In genomic region chr15:66729339-66729951, GRCh38 we compare ENCODE assay signal across 13 cellular contexts. TPM values are rescaled to one million over a fixed set of nuclear protein-coding genes. Genes with fewer than 3 reads are reported as not detected.
DNase-seq lines count a peak whose midpoint lies in the region; ATAC-seq and TF ChIP-seq lines count a peak whose summit lies in the region.
"Had no signal": no experiment of that assay in that cellular context is flagged by ENCODE, and none has a peak within 500 bp of the region (broad histone marks: within the 10 kb centered on the region; RNA-seq: fewer than 3 reads in every experiment).

No MANE protein-coding gene starts in this region.

- peaks cover 3% of the 10 kb centered on the region for H3K27me3 Mint-ChIP-seq in activated CD4-positive, alpha-beta T cell treated with anti-CD3 and anti-CD28 coated beads for 36 hours
- H3K27me3 Mint-ChIP-seq in Caco-2 (ENCODE audit: insufficient read depth, unreplicated experiment) = no peaks in the 10 kb centered on the region

- H3K4me3 Mint-ChIP-seq in activated CD4-positive, alpha-beta T cell treated with anti-CD3 and anti-CD28 coated beads for 36 hours = no peak overlapping the region
- H3K4me3 Mint-ChIP-seq in Caco-2 (ENCODE audit: unreplicated experiment) = no peak overlapping the region
- H3K4me3 Mint-ChIP-seq: activated CD4-positive, alpha-beta memory T cell treated with anti-CD3 and anti-CD28 coated beads for 36 hours; activated naive CD4-positive, alpha-beta T cell treated with anti-CD3 and anti-CD28 coated beads, Interleukin-2, amount 10 ng/mL, durations not matched to agents 7 days and 5 days; effector memory CD8-positive, alpha-beta T cell had no signal

- no peak overlapping the region for H3K4me3 ChIP-seq in Caco-2 (ENCODE audit: low read depth, low read length)

- no peaks in the 10 kb centered on the region for H3K36me3 Mint-ChIP-seq in activated CD4-positive, alpha-beta T cell treated with anti-CD3 and anti-CD28 coated beads for 36 hours (ENCODE audit: low read depth)
- H3K36me3 Mint-ChIP-seq in Caco-2 (ENCODE audit: insufficient read depth, unreplicated experiment) = no peaks in the 10 kb centered on the region
- H3K36me3 Mint-ChIP-seq: activated CD4-positive, alpha-beta memory T cell treated with anti-CD3 and anti-CD28 coated beads for 36 hours; activated naive CD4-positive, alpha-beta T cell treated with anti-CD3 and anti-CD28 coated beads, Interleukin-2, amount 10 ng/mL, durations not matched to agents 7 days and 5 days had no signal

- H3K9me3 Mint-ChIP-seq in activated CD4-positive, alpha-beta T cell treated with anti-CD3 and anti-CD28 coated beads for 36 hours (ENCODE audit: low read depth) = no peaks in the 10 kb centered on the region
- no peaks in the 10 kb centered on the region for H3K9me3 Mint-ChIP-seq in Caco-2 (ENCODE audit: unreplicated experiment)
- H3K9me3 Mint-ChIP-seq: activated CD4-positive, alpha-beta memory T cell treated with anti-CD3 and anti-CD28 coated beads for 36 hours; activated naive CD4-positive, alpha-beta T cell treated with anti-CD3 and anti-CD28 coated beads, Interleukin-2, amount 10 ng/mL, durations not matched to agents 7 days and 5 days; effector memory CD8-positive, alpha-beta T cell had no signal

- DNase-seq in Right ventricle myocardium superior (no peak), cardiac septum (ENCODE audit: low spot score) (no peak), left ventricle myocardium superior (no peak), posterior vena cava (ENCODE audit: low spot score) (peak; percentile 68), COR-L47 (lab: John Stamatoyannopoulos, UW) (no peak), Caco-2 (no peak)
- no peak for DNase-seq in activated CD8-positive, alpha-beta memory T cell treated with anti-CD3 and anti-CD28 coated beads, Interleukin-2, amount 50 U/mL, for 48 hours
- DNase-seq in activated CD4-positive, alpha-beta T cell treated with anti-CD3 and anti-CD28 coated beads for 36 hours = no peak
- DNase-seq: 8988T; activated naive CD4-positive, alpha-beta T cell treated with anti-CD3 and anti-CD28 coated beads, Interleukin-2, amount 10 ng/mL, durations not matched to agents 7 days and 5 days; effector memory CD8-positive, alpha-beta T cell; NCI-H524 had no signal

- no peak overlapping the region for H3K27ac Mint-ChIP-seq in activated CD4-positive, alpha-beta T cell treated with anti-CD3 and anti-CD28 coated beads for 36 hours
- no peak overlapping the region for H3K27ac Mint-ChIP-seq in Caco-2 (ENCODE audit: unreplicated experiment)
- H3K27ac Mint-ChIP-seq: activated CD4-positive, alpha-beta memory T cell treated with anti-CD3 and anti-CD28 coated beads for 36 hours; activated naive CD4-positive, alpha-beta T cell treated with anti-CD3 and anti-CD28 coated beads, Interleukin-2, amount 10 ng/mL, durations not matched to agents 7 days and 5 days; effector memory CD8-positive, alpha-beta T cell had no signal

- no peak for TF ChIP-seq CTCF in Caco-2 (IDR thresholded peaks at IDR 0.05; ENCODE audit: insufficient read depth in 1 of 2, low read depth in 1 of 2, low read length in 1 of 2, severe bottlenecking in 1 of 2, unreplicated experiment in 1 of 2)

- H3K4me1 ChIP-seq in Caco-2 = no peaks in the 10 kb centered on the region

- CTCF ChIA-PET in activated CD4-positive, alpha-beta T cell treated with anti-CD3 and anti-CD28 coated beads for 36 hours (lab: Charles Lee) = no interaction called here
- CTCF ChIA-PET in Caco-2 (lab: Charles Lee) = no interaction called here

- POLR2A ChIA-PET in activated CD4-positive, alpha-beta T cell treated with anti-CD3 and anti-CD28 coated beads for 36 hours (lab: Charles Lee) = no interaction called here
- POLR2A ChIA-PET in Caco-2 (lab: Charles Lee) = no interaction called here

- ATAC-seq in Right ventricle myocardium superior (ENCODE audit: poor library complexity) = peak; percentile 28
- ATAC-seq in left ventricle myocardium superior = peak; percentile 32
- ATAC-seq in activated CD4-positive, alpha-beta T cell treated with anti-CD3 and anti-CD28 coated beads for 36 hours = no peak
- ATAC-seq: effector memory CD8-positive, alpha-beta T cell had no signal

- intact Hi-C loops in Right ventricle myocardium superior (cut with DNase I) = no loop called here
- intact Hi-C loops in cardiac septum (cut with DNase I) = no loop called here
- intact Hi-C loops in left ventricle myocardium superior (cut with micrococcal nuclease) = no loop called here
- intact Hi-C loops in posterior vena cava (cut with DNase I) = no loop called here
- intact Hi-C loops in activated CD4-positive, alpha-beta T cell treated with anti-CD3 and anti-CD28 coated beads for 36 hours (cut with DNase I, micrococcal nuclease) = no loop called here
- intact Hi-C loops in Caco-2 (cut with micrococcal nuclease; ENCODE audit: unreplicated experiment) = no loop called here

- no peaks in the 10 kb centered on the region for H3K36me3 ChIP-seq in Caco-2 (ENCODE audit: control insufficient read depth, insufficient read depth, low read length)

- no peaks in the 10 kb centered on the region for H3K9me3 ChIP-seq in Caco-2

- H3K27me3 ChIP-seq in Caco-2 (replicated peaks; ENCODE audit: control insufficient read depth, insufficient read depth, low read length) = no peaks in the 10 kb centered on the region

- no TSS peak for BruUV-seq in Caco-2 (replicated peaks; lab: Mats Ljungman, UMichigan)

- no peaks in the 10 kb centered on the region for H3K4me1 Mint-ChIP-seq in activated CD4-positive, alpha-beta T cell treated with anti-CD3 and anti-CD28 coated beads for 36 hours
- no peaks in the 10 kb centered on the region for H3K4me1 Mint-ChIP-seq in Caco-2 (ENCODE audit: low read depth, unreplicated experiment)
- H3K4me1 Mint-ChIP-seq: activated naive CD4-positive, alpha-beta T cell treated with anti-CD3 and anti-CD28 coated beads, Interleukin-2, amount 10 ng/mL, durations not matched to agents 7 days and 5 days had no signal

RNA-seq across cellular contexts. Expression of gene SMAD6, which starts 27.4 kb away (rescaled TPM):
- total RNA-seq in Right ventricle myocardium superior (14.1 TPM), cardiac septum (50.2 TPM), left ventricle myocardium superior (14.9 TPM), posterior vena cava (10 to 100 TPM; 17.4 to 18.4 TPM), Caco-2 (2022) (8.9 and 10.5 TPM in 2 replicates)
- total RNA-seq in activated CD4-positive, alpha-beta T cell treated with anti-CD3 and anti-CD28 coated beads for 36 hours = under 1 TPM; 0.19 to 0.23 TPM
